ENCODE assay signal across 8 cellular contexts in the genomic region with DNA sequence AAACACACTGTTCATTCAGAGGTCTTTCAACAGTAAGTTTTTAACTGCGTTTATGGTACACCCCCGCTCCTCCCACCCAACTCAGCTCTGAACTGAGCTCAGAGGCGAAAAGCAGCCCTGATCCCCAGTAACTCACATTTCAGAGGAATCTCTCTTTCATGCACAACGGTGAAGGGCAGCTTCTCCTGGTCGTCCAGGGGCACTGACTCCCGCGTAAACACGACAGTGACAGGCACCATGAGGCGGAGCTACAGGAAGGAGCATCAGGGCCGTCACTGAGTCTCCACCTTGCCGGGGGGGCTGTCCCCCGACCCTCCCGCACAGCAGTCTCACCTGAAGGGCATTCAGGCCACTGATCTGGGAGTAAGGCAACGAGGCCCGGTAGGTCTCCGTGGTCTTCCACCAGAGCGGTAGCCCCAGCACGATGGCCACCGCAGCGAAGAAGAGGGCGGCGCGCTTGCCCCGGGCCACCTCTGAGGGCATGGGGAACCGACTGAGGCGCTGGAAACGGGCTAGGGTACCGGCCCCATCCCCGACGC. TPM values are rescaled to one million over a fixed set of nuclear protein-coding genes. Genes with fewer than 3 reads are reported as not detected.
DNase-seq lines count a peak whose midpoint lies in the region; ATAC-seq and TF ChIP-seq lines count a peak whose summit lies in the region.

No MANE protein-coding gene starts in this region.

- H3K4me3 Mint-ChIP-seq in CD4-positive, alpha-beta T cell = peak overlapping the region; percentile 94
- peak overlapping the region; percentile 97 for H3K4me3 Mint-ChIP-seq in T-helper 17 cell

- H3K27me3 Mint-ChIP-seq in CD4-positive, alpha-beta T cell = no peaks in the 10 kb centered on the region
- no peaks in the 10 kb centered on the region for H3K27me3 Mint-ChIP-seq in T-helper 17 cell

- no TSS peak for BruUV-seq in mammary epithelial cell (replicated peaks; lab: Mats Ljungman, UMichigan)

- dilution Hi-C loops in mammary epithelial cell (cut with HindIII; ENCODE audit: low sequenced_read_pairs) = no loop called here

- CTCF ChIA-PET in CD4-positive, alpha-beta T cell (lab: Charles Lee) = interaction anchor here (0.9 to 1.4 kb wide), 3 partner anchors 21 to 92 kb away, joined by 3 to 4 read pairs (median 3); partner anchors contain the start of gene SUPT6H
- CTCF ChIA-PET in mammary epithelial cell (lab: Charles Lee; ENCODE audit: low non-redundant PET) = no interaction called here

- H3K4me1 Mint-ChIP-seq in CD4-positive, alpha-beta T cell (ENCODE audit: low read depth) = peaks cover 58% of the 10 kb centered on the region
- peaks cover 42% of the 10 kb centered on the region for H3K4me1 Mint-ChIP-seq in T-helper 17 cell

- peak overlapping the region; percentile 71 for H3K9ac ChIP-seq in mammary epithelial cell (ENCODE audit: insufficient read depth, low read length)

- in situ Hi-C loops in mammary epithelial cell (cut with MboI; ENCODE audit: low sequenced_read_pairs in 2 of 2) = no loop called here

- POLR2A ChIA-PET in CD4-positive, alpha-beta T cell (lab: Charles Lee) = interaction anchor here (0.7 to 4.4 kb wide), 14 partner anchors 8 to 381 kb away, joined by 3 to 70 read pairs (median 6); partner anchors contain the start of genes BLTP2, NEK8, PHF12 and POLDIP2

- H3K4me3 ChIP-seq in mammary epithelial cell (replicated peaks in 1 of 3; ENCODE audit: insufficient read depth in 1 of 3, low read depth in 2 of 3, low read length in 3 of 3) = peak overlapping the region; percentile 76 to 98 (median 77)

- TF ChIP-seq CTCF in CD4-positive, alpha-beta T cell (IDR thresholded peaks at IDR 0.05) = no peak
- TF ChIP-seq CTCF in mammary epithelial cell (conservative IDR thresholded peaks at IDR 0.05 in 1 of 2, IDR thresholded peaks at IDR 0.05 in 1 of 2; ENCODE audit: extremely low read depth in 1 of 2, insufficient read depth in 1 of 2, low read depth in 1 of 2, low read length in 2 of 2) = no peak

- DNase-seq in CD4-positive, alpha-beta T cell = peak in 7 of 10 experiments; percentile 24 to 56 (median 36)
- DNase-seq in HuH-7.5 (ENCODE audit: low spot score) (peak; percentile 51), T-helper 17 cell (peak in 2 of 3 donors; percentile 40 to 50), mammary epithelial cell (no peak), GF-D8 (lab: John Stamatoyannopoulos, UW) (no peak)
- DNase-seq in stimulated activated CD4-positive, alpha-beta T cell treated with anti-CD3 and anti-CD28 coated beads, Interleukin-4, amount 100 ng/mL, for 24 hours = peak; percentile 57

- H3K36me3 ChIP-seq in mammary epithelial cell (ENCODE audit: insufficient read depth, low read length) = peaks cover 6% of the 10 kb centered on the region

- peaks cover 41% of the 10 kb centered on the region for H3K79me2 ChIP-seq in mammary epithelial cell (ENCODE audit: insufficient read depth, low read length)

- WGBS in mammary epithelial cell (ENCODE audit: low coverage, missing lambda C conversion rate) = 1% methylated on average over 25 of the region's 30 CpGs

- H3K27ac Mint-ChIP-seq in CD4-positive, alpha-beta T cell = peak overlapping the region; percentile 91
- H3K27ac Mint-ChIP-seq in T-helper 17 cell = peak overlapping the region; percentile 82

- no peaks in the 10 kb centered on the region for H4K20me1 ChIP-seq in mammary epithelial cell (ENCODE audit: insufficient read depth, low read length)

- intact Hi-C loops in CD4-positive, alpha-beta T cell (cut with DNase I, micrococcal nuclease) = loop anchor here (1.0 to 10.0 kb wide), 4 partner anchors 18 to 384 kb away; partner anchors contain the start of genes PHF12 (in 1 of the 2), SPAG5 (in 1 of the 2) and UNC119 (in 1 of the 2)
- intact Hi-C loops in mammary epithelial cell (cut with micrococcal nuclease) = no loop called here

- no peaks in the 10 kb centered on the region for H3K27me3 ChIP-seq in CD4-positive, alpha-beta T cell (ENCODE audit: control insufficient read depth, insufficient read depth, low read length)
- H3K27me3 ChIP-seq in mammary epithelial cell (ENCODE audit: insufficient read depth, low read length) (no peaks in the 10 kb centered on the region), layer of hippocampus (ENCODE audit: control insufficient read depth, insufficient read depth, low read length) (no peaks in the 10 kb centered on the region)

- H3K36me3 Mint-ChIP-seq in CD4-positive, alpha-beta T cell (ENCODE audit: low read depth) = peaks cover 48% of the 10 kb centered on the region
- peaks cover 10% of the 10 kb centered on the region for H3K36me3 Mint-ChIP-seq in T-helper 17 cell (ENCODE audit: low read depth)

- peaks cover 15% of the 10 kb centered on the region for H3K4me1 ChIP-seq in mammary epithelial cell (ENCODE audit: insufficient read depth, low read length)

- peak overlapping the region; percentile 98 for H2AFZ ChIP-seq in mammary epithelial cell (ENCODE audit: low read depth, low read length)

- H3K4me2 ChIP-seq in mammary epithelial cell (ENCODE audit: insufficient read depth, low read depth, low read length) = peak overlapping the region; percentile 93

- no peaks in the 10 kb centered on the region for H3K9me3 Mint-ChIP-seq in CD4-positive, alpha-beta T cell

- peak; percentile 54 for ATAC-seq in CD4-positive, alpha-beta T cell (ENCODE audit: poor library complexity)
- ATAC-seq in GM21360 (IDR thresholded peaks at IDR 0.05; ENCODE audit: unreplicated experiment) = peak; percentile 27
- ATAC-seq in T-helper 17 cell = peak; percentile 59

- peak overlapping the region; percentile 66 for H3K27ac ChIP-seq in CD4-positive, alpha-beta T cell (ENCODE audit: low read depth, low read length)
- H3K27ac ChIP-seq in mammary epithelial cell (ENCODE audit: insufficient read depth, low read depth, low read length) = peak overlapping the region; percentile 47
- H3K27ac ChIP-seq in layer of hippocampus (ENCODE audit: low read depth, low read length) = peak overlapping the region; percentile 73

- no peaks in the 10 kb centered on the region for H3K9me3 ChIP-seq in CD4-positive, alpha-beta T cell (ENCODE audit: control insufficient read depth, low read length)
- no peaks in the 10 kb centered on the region for H3K9me3 ChIP-seq in T-helper 17 cell (ENCODE audit: control insufficient read depth, low read length, poor library complexity, severe bottlenecking)
- H3K9me3 ChIP-seq in mammary epithelial cell (replicated peaks; ENCODE audit: insufficient read depth, low read length) = no peaks in the 10 kb centered on the region

RNA-seq across cellular contexts. Expression of gene PIGS, which starts 0.5 kb away (rescaled TPM):
- 10 to 100 TPM; 73.8 to 76.4 TPM for total RNA-seq in CD4-positive, alpha-beta T cell
- 10 to 100 TPM; 44.5 to 50.9 TPM for total RNA-seq in T-helper 17 cell
- total RNA-seq in mammary epithelial cell = 10 to 100 TPM; 45.0 to 56.2 TPM
- 59.1 TPM for polyA plus RNA-seq in mammary epithelial cell
- 125 TPM for polyA minus RNA-seq in mammary epithelial cell

RNA-seq across cellular contexts. Expression of gene ALDOC, which starts 5.9 kb away (rescaled TPM):
- total RNA-seq in CD4-positive, alpha-beta T cell = 10 to 100 TPM; 21.8 to 22.7 TPM
- total RNA-seq in T-helper 17 cell = 10 to 100 TPM; 16.7 to 24.5 TPM
- total RNA-seq in mammary epithelial cell = 10 to 100 TPM; 45.4 to 46.0 TPM
- 163 TPM for polyA plus RNA-seq in mammary epithelial cell
- polyA minus RNA-seq in mammary epithelial cell = 262 TPM

RNA-seq across cellular contexts. Expression of gene UNC119, which starts 18.4 kb away (rescaled TPM):
- total RNA-seq in CD4-positive, alpha-beta T cell = 10 to 100 TPM; 77.1 to 83.9 TPM
- 10 to 100 TPM; 87.2 to 91.9 TPM for total RNA-seq in T-helper 17 cell
- total RNA-seq in mammary epithelial cell = 10 to 100 TPM; 26.3 to 27.5 TPM
- polyA plus RNA-seq in mammary epithelial cell = 40.9 TPM
- polyA minus RNA-seq in mammary epithelial cell = 33.3 TPM

RNA-seq across cellular contexts. Expression of gene SPAG5, which starts 28.0 kb away (rescaled TPM):
- total RNA-seq in CD4-positive, alpha-beta T cell = 10 to 100 TPM; 15.4 to 17.0 TPM
- 10 to 100 TPM; 19.2 to 31.5 TPM for total RNA-seq in T-helper 17 cell
- total RNA-seq in mammary epithelial cell = 10 to 100 TPM in 1 of 2 donors, 1 to 10 TPM in 1; 2.5 to 38.9 TPM
- 41.4 TPM for polyA plus RNA-seq in mammary epithelial cell
- polyA minus RNA-seq in mammary epithelial cell = 88.4 TPM

RNA-seq across cellular contexts. Expression of gene RSKR, which starts 43.2 kb away (rescaled TPM):
- total RNA-seq in CD4-positive, alpha-beta T cell = 10 to 100 TPM; 13.7 to 14.8 TPM
- total RNA-seq in T-helper 17 cell = 1 to 10 TPM; 8.1 to 8.8 TPM
- 10 to 100 TPM in 1 of 2 donors, 1 to 10 TPM in 1; 3.0 to 12.2 TPM for total RNA-seq in mammary epithelial cell
- 3.4 TPM for polyA plus RNA-seq in mammary epithelial cell
- 20.5 TPM for polyA minus RNA-seq in mammary epithelial cell

Comparison
In these comparisons a context has a peak if more than half of its experiments do, and no peak if none do; other contexts are left out.
1. DNase-seq: peak in CD4-positive, alpha-beta T cell (7 of 10), HuH-7.5 (single experiment), T-helper 17 cell (2 of 3) and stimulated activated CD4-positive, alpha-beta T cell treated with anti-CD3 and anti-CD28 coated beads, Interleukin-4, amount 100 ng/mL, for 24 hours (single experiment); none in mammary epithelial cell (single experiment) and GF-D8 (single experiment).
2. Peak in every context shown above with its lines, with median percentiles within 50 percentile points of each other: ATAC-seq and H3K27ac ChIP-seq.